21 cellular contexts compared by ENCODE assay signal in the genomic region with DNA sequence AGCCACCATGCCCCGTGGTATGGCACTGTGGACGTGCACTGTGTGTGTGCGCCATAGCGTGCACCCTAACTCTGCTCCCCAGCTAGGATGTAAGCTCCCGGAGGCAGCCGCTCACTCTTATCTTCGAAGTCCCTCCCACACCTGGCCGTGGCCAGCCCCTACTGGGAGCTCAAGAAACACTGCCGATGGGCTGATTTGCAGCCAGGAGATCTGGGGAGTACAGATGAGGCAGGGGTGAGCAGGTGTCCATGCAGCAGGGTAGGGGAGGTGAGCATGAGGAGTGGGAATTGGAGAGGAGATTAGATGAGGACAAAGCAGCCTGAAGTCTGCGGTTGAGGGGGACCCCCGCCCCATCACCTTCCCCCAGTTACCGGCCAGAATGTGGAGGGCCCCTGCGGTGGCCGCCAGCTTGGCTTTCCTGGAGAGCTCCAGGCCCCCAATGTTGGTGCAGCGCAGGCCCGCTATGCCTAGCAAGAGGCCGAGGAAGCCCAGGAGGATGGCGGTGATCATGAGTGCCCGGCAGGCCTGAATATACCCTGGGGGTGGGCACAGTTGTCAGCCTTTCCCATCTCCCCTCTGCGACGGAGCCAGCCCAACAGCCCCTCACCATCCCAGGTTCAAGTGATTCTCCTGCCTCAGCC. TPM values are rescaled to one million over a fixed set of nuclear protein-coding genes. Genes with fewer than 3 reads are reported as not detected.
"Had no signal": no experiment of that assay in that cellular context is flagged by ENCODE, and none has a peak within 500 bp of the region (broad histone marks: within the 10 kb centered on the region; RNA-seq: fewer than 3 reads in every experiment).

No MANE protein-coding gene starts in this region.

- FAIRE-seq: kidney had no signal

- DNase-seq: activated CD4-positive, CD25-positive, alpha-beta regulatory T cell treated with anti-CD3 and anti-CD28 coated beads, Interleukin-2, amount 50 U/mL, for 72 hours; activated naive CD4-positive, alpha-beta T cell treated with anti-CD3 and anti-CD28 coated beads, Interleukin-2, amount 10 ng/mL, durations not matched to agents 7 days and 5 days; effector memory CD8-positive, alpha-beta T cell; foreskin keratinocyte; glutamatergic neuron; kidney; left ventricle myocardium inferior; natural killer cell; nucleus accumbens; stimulated activated CD4-positive, alpha-beta T cell treated with anti-CD3 and anti-CD28 coated beads, Interleukin-4, amount 100 ng/mL, for 24 hours; stimulated activated naive CD8-positive, alpha-beta T cell treated with anti-CD3 and anti-CD28 coated beads, Interleukin-15, Interleukin-2, amounts not matched to agents 100 U/mL and 50 U/mL, for 24 hours; T-cell; T-helper 9 cell; trophoblast cell had no signal

- H3K4me1 ChIP-seq: foreskin keratinocyte had no signal

- ATAC-seq: effector memory CD8-positive, alpha-beta T cell; foreskin keratinocyte; natural killer cell; stimulated activated naive CD8-positive, alpha-beta T cell treated with anti-CD3 and anti-CD28 coated beads, Interleukin-15, Interleukin-2, amounts not matched to agents 100 U/mL and 50 U/mL, for 24 hours; T-cell had no signal

- H3K36me3 ChIP-seq: breast epithelium had no signal

- H3K27me3 ChIP-seq: ascending aorta, breast epithelium, foreskin keratinocyte, suprapubic skin had no signal

- H3K4me3 ChIP-seq: ascending aorta, breast epithelium, left ventricle myocardium inferior, suprapubic skin had no signal

- H3K27ac ChIP-seq: ascending aorta, foreskin keratinocyte, left ventricle myocardium inferior, suprapubic skin had no signal

- H3K9me3 ChIP-seq: ascending aorta, breast epithelium, left ventricle myocardium inferior, suprapubic skin had no signal

RNA-seq across cellular contexts. Expression of gene MOGAT3, which starts 33.2 kb away (rescaled TPM):
- total RNA-seq: activated CD8-positive, alpha-beta memory T cell treated with anti-CD3 and anti-CD28 coated beads for 36 hours; ascending aorta; cerebellum; foreskin keratinocyte; left ventricle myocardium inferior; natural killer cell; posterior vena cava; skeletal muscle tissue; suprapubic skin; T-cell had no signal
- polyA plus RNA-seq: foreskin keratinocyte had no signal
